ENCODE assay signal across 8 cellular contexts in the genomic region with DNA sequence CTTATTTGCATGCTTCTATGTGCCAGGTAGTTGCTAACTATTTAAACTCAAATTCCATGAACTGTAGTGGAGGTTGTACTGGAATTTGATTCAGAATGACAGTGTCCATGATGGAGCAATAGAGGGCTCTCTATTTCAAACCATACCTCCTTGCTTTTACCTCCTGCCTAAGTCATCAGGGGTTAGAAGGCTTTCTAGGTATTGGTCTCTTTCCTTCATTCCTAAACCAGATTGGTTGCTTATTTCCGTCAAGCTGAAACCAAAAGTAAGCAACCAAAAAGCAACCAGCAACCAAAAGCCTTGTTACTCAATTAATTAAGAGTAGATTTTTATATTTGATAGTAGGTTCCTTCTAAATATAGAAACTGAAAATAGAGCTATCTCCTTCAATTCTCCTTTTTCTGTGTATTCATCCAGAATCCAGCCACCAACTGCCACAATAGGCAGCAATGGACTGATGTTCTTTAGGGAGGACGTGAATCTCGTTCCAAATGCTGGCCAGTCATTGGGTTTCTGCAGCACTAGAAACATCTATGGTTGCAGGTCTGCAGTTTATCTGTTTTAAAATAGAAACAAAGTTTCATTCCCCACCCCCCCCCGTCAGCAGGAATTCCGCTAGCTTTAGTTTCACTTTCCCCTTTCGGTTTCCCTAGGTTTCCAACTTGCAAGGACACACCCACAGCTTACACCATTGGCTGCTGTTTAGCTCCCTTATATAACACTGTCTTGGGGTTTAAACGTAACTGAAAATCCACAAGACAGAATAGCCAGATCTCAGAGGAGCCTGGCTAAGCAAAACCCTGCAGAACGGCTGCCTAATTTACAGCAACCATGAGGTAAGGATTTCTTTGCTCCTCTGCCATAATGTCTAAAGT. TPM values are rescaled to one million over a fixed set of nuclear protein-coding genes. Genes with fewer than 3 reads are reported as not detected.
DNase-seq lines count a peak whose midpoint lies in the region; ATAC-seq lines count a peak whose summit lies in the region.

TSS of gene IFIT1 (plus strand) at position 742 of the 875 bp plus-strand sequence. CDS start at position 832, 90 bp downstream.

- no peaks in the 10 kb centered on the region for H3K9me3 ChIP-seq in Karpas-422 (ENCODE audit: low read length)

- peak within 1 kb of the TSS; percentile 50; the same call in 1 of the 2 replicates for H2AFZ ChIP-seq in Karpas-422 (ENCODE audit: low read length)

- H3K4me2 ChIP-seq in Karpas-422 (ENCODE audit: low read depth, low read length, poor library complexity, severe bottlenecking) = peak within 1 kb of the TSS; percentile 71

- no peak within 1 kb of the TSS for H3K27ac ChIP-seq in Karpas-422 (ENCODE audit: low read length)

- H3K27me3 ChIP-seq in Karpas-422 (ENCODE audit: low read length) = no peaks in the 10 kb centered on the region

- peak; percentile 89 for ATAC-seq in GM21786 (IDR thresholded peaks at IDR 0.05; ENCODE audit: unreplicated experiment)

- no peaks in the 10 kb centered on the region for H3K79me2 ChIP-seq in Karpas-422 (ENCODE audit: low read length)

- H3K36me3 ChIP-seq in Karpas-422 (ENCODE audit: insufficient read depth, low read length) = no peaks in the 10 kb centered on the region

- H3K4me1 ChIP-seq in Karpas-422 (ENCODE audit: low read length) = peaks cover 6% of the 10 kb centered on the region

- H4K20me1 ChIP-seq in Karpas-422 (ENCODE audit: insufficient read depth, low read depth, low read length) = no peaks in the 10 kb centered on the region

- peak within 1 kb of the TSS; percentile 33; the same call in 1 of the 2 replicates for H3K9ac ChIP-seq in Karpas-422 (ENCODE audit: low read length)

- H3K4me3 ChIP-seq in Karpas-422 (ENCODE audit: low read length) = peak within 1 kb of the TSS; percentile 32; the same call in 1 of the 2 replicates

- H3K9me2 ChIP-seq in Karpas-422 (replicated peaks; ENCODE audit: insufficient read depth, low read length) = no peaks in the 10 kb centered on the region

- DNase-seq in activated gamma-delta T cell treated with Interleukin-2 at 50 U/mL for 16 hours (peak; percentile 8), activated gamma-delta T cell (lab: John Stamatoyannopoulos, UW) (no peak), Karpas-422 (no peak), UCSD-AML1 (lab: John Stamatoyannopoulos, UW; ENCODE audit: unreplicated experiment) (peak; percentile 61), dermis blood vessel endothelial cell (peak; percentile 87), left kidney (ENCODE audit: low read depth, low spot score) (peak; percentile 90)
- peak; percentile 24 for DNase-seq in stimulated activated CD8-positive, alpha-beta memory T cell treated with anti-CD3 and anti-CD28 coated beads, Interleukin-15, amount 100 ng/mL, for 1 hour (ENCODE audit: low read depth)

RNA-seq across cellular contexts. Expression of gene IFIT1, which starts in this region (rescaled TPM):
- total RNA-seq in Karpas-422 (2014; rRNA removed; shearing (Covaris generic); ENCODE audit: low replicate concordance) = 0.18 and 0.30 TPM in 2 replicates
- 2.2 and 2.6 TPM in 2 replicates for total RNA-seq in dermis blood vessel endothelial cell

Comparison
In these comparisons a context has a peak if more than half of its experiments do, and no peak if none do; other contexts are left out.
1. DNase-seq: peak in activated gamma-delta T cell treated with Interleukin-2 at 50 U/mL for 16 hours (single experiment), UCSD-AML1 (single experiment), dermis blood vessel endothelial cell (single experiment), left kidney (single experiment) and stimulated activated CD8-positive, alpha-beta memory T cell treated with anti-CD3 and anti-CD28 coated beads, Interleukin-15, amount 100 ng/mL, for 1 hour (single experiment); none in activated gamma-delta T cell (single experiment) and Karpas-422 (single experiment).